In the genomic region with DNA sequence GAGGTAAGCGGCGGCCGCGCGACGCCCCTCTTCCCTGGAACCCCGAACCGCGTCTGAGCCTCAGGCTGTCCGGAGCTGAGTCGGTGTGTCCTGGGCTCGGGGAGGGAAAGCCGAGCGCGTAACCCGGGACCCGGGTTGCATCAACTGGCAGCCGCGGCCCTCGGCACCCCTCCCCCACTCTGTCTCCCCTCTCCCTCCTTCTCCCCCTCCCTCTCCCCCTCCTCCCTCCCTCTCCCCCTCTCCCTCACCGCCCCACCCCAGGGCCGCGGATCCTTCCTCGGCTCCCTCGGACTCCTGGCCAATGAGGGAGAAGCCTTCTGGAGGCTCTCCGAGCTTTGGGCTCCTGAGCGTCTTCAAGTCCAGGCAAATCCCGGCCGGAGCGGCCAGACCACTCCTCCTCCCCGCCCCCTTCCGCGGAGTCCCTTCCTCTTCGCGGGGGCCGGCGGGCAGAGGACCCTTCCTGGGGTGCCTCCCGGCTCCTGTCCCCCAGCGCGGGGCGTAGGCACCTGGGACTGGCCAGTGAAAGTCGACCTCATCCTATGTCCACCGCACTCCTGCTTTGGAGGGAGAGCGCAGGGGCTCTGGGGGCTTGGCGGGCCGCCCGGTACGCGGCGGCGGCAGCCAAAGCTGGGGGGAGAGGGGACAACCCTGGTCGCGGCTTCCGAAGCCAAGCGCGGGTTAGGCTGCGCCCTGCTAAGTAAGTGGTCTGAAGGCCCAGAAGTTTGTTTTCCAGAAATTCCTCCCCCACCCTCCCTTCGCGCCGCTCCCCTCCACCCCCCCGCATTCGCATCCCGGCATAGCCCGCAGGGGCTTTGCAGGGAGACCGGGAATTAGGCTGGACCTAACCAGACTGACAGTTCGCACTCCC, we compare ENCODE assay signal across 8 cellular contexts. TPM values are rescaled to one million over a fixed set of nuclear protein-coding genes. Genes with fewer than 3 reads are reported as not detected.
A peak's percentile ranks its signal among the peaks of the same experiment; 100 is the strongest.
DNase-seq lines count a peak whose midpoint lies in the region; ATAC-seq and TF ChIP-seq lines count a peak whose summit lies in the region.

No MANE protein-coding gene starts in this region.

- TF ChIP-seq CTCF in DOHH2 (IDR thresholded peaks at IDR 0.05; ENCODE audit: low read depth, low read length, poor library complexity, severe bottlenecking) = no peak

- H3K4me1 ChIP-seq in DOHH2 (ENCODE audit: control insufficient read depth, low read length) (peaks cover 19% of the 10 kb centered on the region), skeletal muscle tissue (ENCODE audit: control insufficient read depth in 3 of 3, insufficient read depth in 3 of 3, low read length in 3 of 3) (peaks cover 29 to 33% (median 30%) of the 10 kb centered on the region in 3 donors)

- H3K27me3 ChIP-seq in DOHH2 (ENCODE audit: control insufficient read depth, low read length) = no peaks in the 10 kb centered on the region; the same call in 1 of the 2 replicates
- no peaks in the 10 kb centered on the region for H3K27me3 ChIP-seq in skeletal muscle tissue (ENCODE audit: control insufficient read depth in 3 of 3, insufficient read depth in 3 of 3, low read length in 3 of 3)

- H3K4me3 ChIP-seq in DOHH2 (ENCODE audit: low read length) (peak overlapping the region; percentile 96), skeletal muscle tissue (ENCODE audit: low read length in 3 of 3) (peak overlapping the region; percentile 75 to 88 (median 87))

- 0 out of 2 replicates have a peak, but pooled peaks cover 3% of the 10 kb centered on the region for H3F3A ChIP-seq in DOHH2 (ENCODE audit: control insufficient read depth, insufficient read depth)

- H3K9me2 ChIP-seq in DOHH2 (replicated peaks; ENCODE audit: control insufficient read depth, low read length) = no peaks in the 10 kb centered on the region

- H3K9ac ChIP-seq in skeletal muscle tissue (ENCODE audit: low read depth in 1 of 3, low read length in 3 of 3) = peak overlapping the region; percentile 83 to 93 (median 85)

- ATAC-seq in HG03520 (IDR thresholded peaks at IDR 0.05; ENCODE audit: unreplicated experiment) = peak; percentile 5
- no peak for ATAC-seq in HG02885 (IDR thresholded peaks at IDR 0.05; ENCODE audit: poor library complexity, unreplicated experiment)

- H3K79me2 ChIP-seq in DOHH2 (ENCODE audit: control insufficient read depth, low read length) = peaks cover 51% of the 10 kb centered on the region

- DNase-seq in SW 1271 (lab: John Stamatoyannopoulos, UW) (peak; percentile 12 to 42), caudate nucleus (lab: John Stamatoyannopoulos, UW) (peak in 36 of 61 donors; percentile 8 to 69 (median 32)), islet precursor cell (peak; percentile 97), 8988T (no peak)

- H3K27ac ChIP-seq in DOHH2 (ENCODE audit: low read depth, low read length) (no peak overlapping the region), caudate nucleus (ENCODE audit: low read depth, low read length) (peak overlapping the region; percentile 46), skeletal muscle tissue (ENCODE audit: low read depth, low read length) (peak overlapping the region; percentile 84)

- no peaks in the 10 kb centered on the region for H3K9me3 ChIP-seq in DOHH2 (ENCODE audit: control insufficient read depth, insufficient read depth, low read length)
- H3K9me3 ChIP-seq in skeletal muscle tissue (ENCODE audit: control insufficient read depth in 3 of 3, low read length in 3 of 3) = no peaks in the 10 kb centered on the region

- peaks cover 9% of the 10 kb centered on the region for H4K20me1 ChIP-seq in DOHH2 (ENCODE audit: control insufficient read depth, insufficient read depth, low read depth, low read length)

- peak overlapping the region; percentile 65 for H3K4me2 ChIP-seq in DOHH2 (ENCODE audit: low read length)

- H3K36me3 ChIP-seq in DOHH2 (ENCODE audit: control insufficient read depth, low read length) (0 out of 2 replicates have a peak, but pooled peaks cover 3% of the 10 kb centered on the region), skeletal muscle tissue (ENCODE audit: control insufficient read depth in 3 of 3, insufficient read depth in 3 of 3, low read length in 3 of 3) (no peaks in the 10 kb centered on the region)

RNA-seq across cellular contexts. Expression of a gene that starts 0.9 kb away (rescaled TPM):
- total RNA-seq in skeletal muscle tissue = 2.1 TPM

RNA-seq across cellular contexts. Expression of a gene that starts 24.2 kb away (rescaled TPM):
- 36.0 TPM for total RNA-seq in skeletal muscle tissue

RNA-seq across cellular contexts. Expression of a gene that starts 27.3 kb away (rescaled TPM):
- 27.1 TPM for total RNA-seq in skeletal muscle tissue
